In the genomic region with DNA sequence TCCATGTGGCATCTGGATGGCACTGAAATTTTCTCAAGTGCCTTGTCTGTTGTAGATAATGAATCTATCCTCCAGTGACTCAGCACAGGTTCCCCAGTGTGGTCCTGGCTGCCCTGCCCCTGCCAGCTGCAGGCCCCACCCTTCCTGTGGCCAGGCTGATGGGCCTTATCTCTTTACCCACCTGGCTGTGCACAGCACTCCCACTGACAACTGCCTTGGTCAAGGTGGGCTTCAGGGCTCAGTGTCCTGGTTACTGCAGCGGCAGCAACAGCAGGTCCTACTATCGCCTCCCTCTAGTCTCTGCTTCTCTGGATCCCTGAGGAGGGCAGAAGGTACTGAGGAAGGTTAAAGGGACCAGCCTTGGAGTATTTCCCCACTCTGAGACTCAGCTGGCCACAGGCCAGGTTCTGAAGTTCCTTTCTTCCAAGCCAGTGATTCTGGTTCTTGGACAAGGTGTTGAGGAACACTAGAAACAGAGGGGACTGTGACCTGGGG, we compare ENCODE assay signal across 1 cellular context.
TF ChIP-seq lines count a peak whose summit lies in the region.

No MANE protein-coding gene starts in this region.

TF ChIP-seq in IMR-90, 13 proteins besides CTCF, POLR2A, EP300 and RAD21:
- TF ChIP-seq BHLHE40 (IDR thresholded peaks at IDR 0.05; ENCODE audit: low read depth, low read length) (no peak), MAFK (IDR thresholded peaks at IDR 0.05; ENCODE audit: low read depth, low read length) (no peak), CHD1 (IDR thresholded peaks at IDR 0.05; ENCODE audit: low read depth, low read length) (no peak), RFX5 (IDR thresholded peaks at IDR 0.05; ENCODE audit: low read depth, low read length) (no peak), CEBPB (IDR thresholded peaks at IDR 0.05; ENCODE audit: low read depth, low read length) (no peak), FOS (IDR thresholded peaks at IDR 0.05; ENCODE audit: low read depth, low read length) (no peak)
- TF ChIP-seq, protein P1, sequence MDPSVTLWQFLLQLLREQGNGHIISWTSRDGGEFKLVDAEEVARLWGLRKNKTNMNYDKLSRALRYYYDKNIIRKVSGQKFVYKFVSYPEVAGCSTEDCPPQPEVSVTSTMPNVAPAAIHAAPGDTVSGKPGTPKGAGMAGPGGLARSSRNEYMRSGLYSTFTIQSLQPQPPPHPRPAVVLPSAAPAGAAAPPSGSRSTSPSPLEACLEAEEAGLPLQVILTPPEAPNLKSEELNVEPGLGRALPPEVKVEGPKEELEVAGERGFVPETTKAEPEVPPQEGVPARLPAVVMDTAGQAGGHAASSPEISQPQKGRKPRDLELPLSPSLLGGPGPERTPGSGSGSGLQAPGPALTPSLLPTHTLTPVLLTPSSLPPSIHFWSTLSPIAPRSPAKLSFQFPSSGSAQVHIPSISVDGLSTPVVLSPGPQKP (IDR thresholded peaks at IDR 0.05; ENCODE audit: borderline replicate concordance, low read depth, low read length): no peak
- TF ChIP-seq, protein P2, sequence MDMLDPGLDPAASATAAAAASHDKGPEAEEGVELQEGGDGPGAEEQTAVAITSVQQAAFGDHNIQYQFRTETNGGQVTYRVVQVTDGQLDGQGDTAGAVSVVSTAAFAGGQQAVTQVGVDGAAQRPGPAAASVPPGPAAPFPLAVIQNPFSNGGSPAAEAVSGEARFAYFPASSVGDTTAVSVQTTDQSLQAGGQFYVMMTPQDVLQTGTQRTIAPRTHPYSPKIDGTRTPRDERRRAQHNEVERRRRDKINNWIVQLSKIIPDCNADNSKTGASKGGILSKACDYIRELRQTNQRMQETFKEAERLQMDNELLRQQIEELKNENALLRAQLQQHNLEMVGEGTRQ (IDR thresholded peaks at IDR 0.05; ENCODE audit: low read depth, low read length): no peak
